Comparison of ENCODE assay signal across 10 cellular contexts in the genomic region with DNA sequence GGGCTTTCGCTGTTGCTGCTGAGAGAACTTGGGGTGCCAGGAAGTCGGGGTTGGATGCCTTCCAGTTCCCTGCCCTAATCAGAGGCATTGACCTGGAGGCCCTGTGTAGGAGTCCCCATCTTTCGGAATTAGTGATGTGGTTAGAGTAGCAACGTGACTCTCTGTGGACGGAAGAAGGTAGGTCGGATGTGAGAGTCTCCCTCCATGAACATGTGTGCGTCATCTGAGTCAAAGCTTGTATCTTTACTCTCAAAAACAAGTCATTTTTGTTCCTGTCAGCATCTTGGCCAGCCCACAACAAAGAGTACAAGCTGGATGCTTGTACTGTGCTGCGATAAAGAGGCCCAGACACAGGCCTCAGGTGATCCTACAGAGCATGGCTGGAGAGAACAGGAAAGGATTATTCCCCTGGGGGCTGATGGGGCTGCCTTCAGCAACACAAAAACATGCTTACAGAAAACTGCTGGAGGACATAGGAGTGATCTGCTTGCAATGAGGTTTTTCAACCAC. TPM values are rescaled to one million over a fixed set of nuclear protein-coding genes. Genes with fewer than 3 reads are reported as not detected.
DNase-seq lines count a peak whose midpoint lies in the region; ATAC-seq and TF ChIP-seq lines count a peak whose summit lies in the region.
"Had no signal": no experiment of that assay in that cellular context is flagged by ENCODE, and none has a peak within 500 bp of the region (broad histone marks: within the 10 kb centered on the region; RNA-seq: fewer than 3 reads in every experiment).

No MANE protein-coding gene starts in this region.

- peak overlapping the region; percentile 54 to 85 (median 68) for H3K4me2 ChIP-seq in BLaER1 treated with 17β-estradiol and CSF1 and Interleukin-3, amounts not matched to agents 10 nM and 100 nM

- H3K4me1 ChIP-seq in BLaER1 treated with 17β-estradiol and CSF1 and Interleukin-3, amounts not matched to agents 10 nM and 100 nM = peaks cover 47 to 64% (median 58%) of the 10 kb centered on the region in 10 experiments
- no peaks in the 10 kb centered on the region for H3K4me1 ChIP-seq in foreskin keratinocyte

- H3K27ac ChIP-seq in BLaER1 treated with 17β-estradiol and CSF1 and Interleukin-3, amounts not matched to agents 10 nM and 100 nM = peak overlapping the region in 6 of 11 experiments; percentile 25 to 67 (median 46); a peak in 11 of 22 replicates
- peak overlapping the region; percentile 60 for H3K27ac ChIP-seq in KOPT-K1 (ENCODE audit: low read depth, low read length, poor library complexity, severe bottlenecking)
- H3K27ac ChIP-seq in foreskin keratinocyte = no peak overlapping the region

- TF ChIP-seq CTCF in foreskin keratinocyte (conservative IDR thresholded peaks at IDR 0.05) = no peak

- H3K4me3 ChIP-seq in BLaER1 treated with 17β-estradiol and CSF1 and Interleukin-3, amounts not matched to agents 10 nM and 100 nM = no peak overlapping the region
- H3K4me3 ChIP-seq: lung had no signal

- ATAC-seq in GM21515 (IDR thresholded peaks at IDR 0.05; ENCODE audit: unreplicated experiment) (peak; percentile 94), foreskin keratinocyte (no peak), Right ventricle myocardium superior (ENCODE audit: poor library complexity) (no peak)

- intact Hi-C loops in Right ventricle myocardium superior (cut with DNase I) = no loop called here

- no peaks in the 10 kb centered on the region for H3K27me3 ChIP-seq in BLaER1 treated with 17β-estradiol and CSF1 and Interleukin-3, amounts not matched to agents 10 nM and 100 nM
- H3K27me3 ChIP-seq in foreskin keratinocyte = peaks cover 13% of the 10 kb centered on the region

- peak overlapping the region in 2 of 11 experiments; percentile 3 to 26; a peak in 1 of 22 replicates for H3K9ac ChIP-seq in BLaER1 treated with 17β-estradiol and CSF1 and Interleukin-3, amounts not matched to agents 10 nM and 100 nM

- H3K9me3 ChIP-seq in BLaER1 treated with 17β-estradiol and CSF1 and Interleukin-3, amounts not matched to agents 10 nM and 100 nM (replicated peaks in 1 of 11) = no peaks in the 10 kb centered on the region
- no peaks in the 10 kb centered on the region for H3K9me3 ChIP-seq in KOPT-K1 (ENCODE audit: insufficient read depth, low read length, poor library complexity, severe bottlenecking)

- peak; percentile 59 for DNase-seq in activated T-helper 9 cell treated with anti-CD3 and anti-CD28 coated beads, Interleukin-2, amount 50 U/mL, for 16 hours (ENCODE audit: low read depth)
- peak; percentile 50 for DNase-seq in stimulated activated CD8-positive, alpha-beta memory T cell treated with anti-CD3 and anti-CD28 coated beads, Interleukin-12 subunit alpha, Interleukin-12 subunit beta, amount 100 ng/mL, for 4 hours (ENCODE audit: low read depth)
- no peak for DNase-seq in NCI-H2196 treated with DMSO at 0.1 percent for 48 hours (lab: John Stamatoyannopoulos, UW; ENCODE audit: unreplicated experiment)
- DNase-seq in foreskin keratinocyte = no peak
- DNase-seq in Right ventricle myocardium superior = no peak

- no peaks in the 10 kb centered on the region for H4K20me1 ChIP-seq in BLaER1 treated with 17β-estradiol and CSF1 and Interleukin-3, amounts not matched to agents 10 nM and 100 nM

- no peaks in the 10 kb centered on the region for H3K36me3 ChIP-seq in BLaER1 treated with 17β-estradiol and CSF1 and Interleukin-3, amounts not matched to agents 10 nM and 100 nM
- no peaks in the 10 kb centered on the region for H3K36me3 ChIP-seq in KOPT-K1 (ENCODE audit: insufficient read depth, low read length)

RNA-seq across cellular contexts. Expression of gene IL10, which starts 31.0 kb away (rescaled TPM):
- total RNA-seq in foreskin keratinocyte (not detected in 2 replicates), Right ventricle myocardium superior (0.43 TPM)
- not detected in 2 replicates for polyA plus RNA-seq in foreskin keratinocyte
- polyA plus RNA-seq: BJ had no signal

RNA-seq across cellular contexts. Expression of gene IL19, which starts 32.7 kb away (rescaled TPM):
- total RNA-seq in foreskin keratinocyte (not detected in 2 replicates), Right ventricle myocardium superior (not detected)
- polyA plus RNA-seq in foreskin keratinocyte = not detected in 2 replicates
- polyA plus RNA-seq: BJ had no signal

Comparison
In these comparisons a context has a peak if more than half of its experiments do, and no peak if none do; other contexts are left out.
1. DNase-seq: peak in activated T-helper 9 cell treated with anti-CD3 and anti-CD28 coated beads, Interleukin-2, amount 50 U/mL, for 16 hours (single experiment) and stimulated activated CD8-positive, alpha-beta memory T cell treated with anti-CD3 and anti-CD28 coated beads, Interleukin-12 subunit alpha, Interleukin-12 subunit beta, amount 100 ng/mL, for 4 hours (single experiment); none in NCI-H2196 treated with DMSO at 0.1 percent for 48 hours (single experiment), foreskin keratinocyte (0 of 2) and Right ventricle myocardium superior (single experiment).